In the genomic region with DNA sequence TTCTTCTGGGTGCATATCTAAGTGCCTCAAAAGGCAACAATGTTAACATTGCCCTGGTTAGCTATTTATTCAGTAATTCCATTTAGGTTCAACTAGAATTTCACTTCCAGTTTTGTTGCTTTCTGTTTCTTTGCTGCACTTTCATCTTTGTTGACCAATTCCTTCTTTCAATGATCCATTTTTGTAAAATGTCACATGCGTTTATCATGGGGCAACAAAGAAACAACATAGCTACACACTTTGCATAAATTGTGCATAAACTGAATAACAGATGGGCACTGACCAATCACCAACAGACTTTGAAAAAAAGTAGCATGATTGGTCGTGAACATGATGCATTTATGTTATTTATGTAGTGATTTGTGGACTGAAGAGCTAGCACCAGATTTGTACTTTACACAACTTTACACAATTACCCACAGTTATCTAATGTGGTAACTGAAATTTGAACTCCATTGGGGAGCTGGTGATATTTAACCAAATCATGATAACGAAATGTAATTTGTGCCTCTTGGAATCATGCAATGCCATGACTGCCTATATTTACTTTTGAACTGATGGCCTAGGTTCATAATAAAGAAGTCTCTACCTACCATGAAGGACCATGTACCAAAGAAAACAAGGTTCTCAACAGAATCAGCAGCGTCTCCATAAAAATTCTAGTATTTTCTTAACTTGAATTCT, we compare ENCODE assay signal across 15 cellular contexts. TPM values are rescaled to one million over a fixed set of nuclear protein-coding genes. Genes with fewer than 3 reads are reported as not detected.
DNase-seq lines count a peak whose midpoint lies in the region; ATAC-seq, FAIRE-seq and TF ChIP-seq lines count a peak whose summit lies in the region.
"Had no signal": no experiment of that assay in that cellular context is flagged by ENCODE, and none has a peak within 500 bp of the region (broad histone marks: within the 10 kb centered on the region; RNA-seq: fewer than 3 reads in every experiment).

No MANE protein-coding gene starts in this region.

- H4K20me1 ChIP-seq in K562 (replicated peaks; ENCODE audit: control insufficient read depth, insufficient read depth, low read length): no peaks in the 10 kb centered on the region

- no peaks in the 10 kb centered on the region for H3K79me2 ChIP-seq in K562 (ENCODE audit: control insufficient read depth, insufficient read depth, low read length)

- no peak overlapping the region for H3K4me3 ChIP-seq in K562
- H3K4me3 ChIP-seq in brain microvascular endothelial cell (ENCODE audit: low read depth, low read length): no peak overlapping the region
- no peak overlapping the region for H3K4me3 ChIP-seq in right cardiac atrium (ENCODE audit: low read length)

- no peak for TF ChIP-seq RAD21 in K562 (CRISPR knock-in tag; conservative IDR thresholded peaks at IDR 0.05 in 1 of 2, IDR thresholded peaks at IDR 0.05 in 1 of 2)

- H3K9me3 ChIP-seq in K562 (replicated peaks; ENCODE audit: control insufficient read depth, insufficient read depth, low read depth, low read length): no peaks in the 10 kb centered on the region; the same call in 1 of the 2 replicates
- no peaks in the 10 kb centered on the region for H3K9me3 ChIP-seq in right cardiac atrium (ENCODE audit: control insufficient read depth, low read length)

- no peak overlapping the region for H3K9ac ChIP-seq in K562 (ENCODE audit: insufficient read depth in 1 of 2, low read depth in 2 of 2, low read length in 2 of 2)

- no peaks in the 10 kb centered on the region for H3K9me1 ChIP-seq in K562 (ENCODE audit: control insufficient read depth, insufficient read depth, low read length)

- no peak overlapping the region for H3K4me2 ChIP-seq in K562 (ENCODE audit: insufficient read depth, low read length)

- no peak for DNase-seq in K562 (ENCODE audit: extremely low read depth in 1 of 4, low spot score in 3 of 4)
- DNase-seq in DMS 273 treated with DMSO at 0.1 percent for 48 hours (lab: John Stamatoyannopoulos, UW): no peak
- DNase-seq in brain microvascular endothelial cell: no peak
- DNase-seq in activated effector memory CD4-positive, alpha-beta T cell treated with Interleukin-2 at 50 U/mL for 16 hours: no peak
- DNase-seq in right cardiac atrium: no peak
- DNase-seq: activated T-cell treated with anti-CD3 and anti-CD28 coated beads, Interleukin-2, amount 50 U/mL, for 4 hours; H7; mammary epithelial cell; NCI-H2171; RPMI8226 had no signal

- no peak for FAIRE-seq in K562 (lab: Jason Lieb, UNC)
- FAIRE-seq: endothelial cell of umbilical vein had no signal

- TF ChIP-seq CTCF in K562 (IDR thresholded peaks at IDR 0.05 in 2 of 3, conservative IDR thresholded peaks at IDR 0.05 in 1 of 3; ENCODE audit: insufficient read depth in 2 of 3, low read depth in 1 of 3, low read length in 3 of 3): no peak
- TF ChIP-seq CTCF in brain microvascular endothelial cell (IDR thresholded peaks at IDR 0.05; ENCODE audit: low read depth, low read length, missing control alignments): no peak

- CTCF ChIA-PET in K562 (lab: Yijun Ruan, JAX; ENCODE audit: low intra/inter-chr PET ratio): interaction anchor here (2.1 kb wide), 1 partner anchor 212 kb away, joined by 15 read pairs; no protein-coding TSS in a partner anchor

- H3K27ac ChIP-seq in K562 (ENCODE audit: extremely low read depth, low read depth, low read length): no peak overlapping the region
- H3K27ac ChIP-seq in brain microvascular endothelial cell: no peak overlapping the region
- no peak overlapping the region for H3K27ac ChIP-seq in right cardiac atrium (ENCODE audit: low read length)
- H3K27ac ChIP-seq: C4-2B had no signal

- H3K36me3 ChIP-seq in K562 (ENCODE audit: control insufficient read depth, insufficient read depth, low read length): no peaks in the 10 kb centered on the region
- H3K36me3 ChIP-seq in brain microvascular endothelial cell (replicated peaks): no peaks in the 10 kb centered on the region

- POLR2A ChIA-PET in K562 (lab: Yijun Ruan, JAX): interaction anchor here (0.9 kb wide), 1 partner anchor 9 kb away, joined by 3 read pairs; no protein-coding TSS in a partner anchor

- ATAC-seq in GM18909 (IDR thresholded peaks at IDR 0.05; ENCODE audit: poor library complexity, unreplicated experiment): peak; percentile 62
- peak; percentile 55 for ATAC-seq in GM21717 (IDR thresholded peaks at IDR 0.05; ENCODE audit: unreplicated experiment)
- peak; percentile 72 for ATAC-seq in HG03135 (IDR thresholded peaks at IDR 0.05; ENCODE audit: unreplicated experiment)
- ATAC-seq in K562: no peak
- no peak for ATAC-seq in right cardiac atrium
- ATAC-seq: activated T-cell treated with anti-CD3 and anti-CD28 coated beads, Interleukin-2, amount 50 U/mL, for 4 hours had no signal

- in situ Hi-C loops in K562 (cut with MboI): loop anchor here (5.0 kb wide), 1 partner anchor 212 kb away; no protein-coding TSS in a partner anchor
- in situ Hi-C loops in brain microvascular endothelial cell (cut with HindIII; ENCODE audit: low pct_ligation_motif_present, low sequenced_read_pairs): loop anchor here (25.0 kb wide), 2 partner anchors 187 to 412 kb away; no protein-coding TSS in a partner anchor

- WGBS in K562 (ENCODE audit: insufficient coverage, low coverage, missing lambda C conversion rate): 18% methylated on average over 4 of the region's 4 CpGs
- 79% methylated on average over 4 of the region's 4 CpGs for WGBS in right cardiac atrium

- intact Hi-C loops in K562 (cut with micrococcal nuclease) (no loop called here), right cardiac atrium (cut with DNase I) (loop anchor here in 2 of 4 donors (5.0 to 10.0 kb wide), 3 partner anchors 212 to 394 kb away; no protein-coding TSS in a partner anchor)

- H3K4me1 ChIP-seq in K562 (replicated peaks in 1 of 2; ENCODE audit: control insufficient read depth in 2 of 2, insufficient read depth in 2 of 2, low read length in 2 of 2) (peaks cover 0 to 2% of the 10 kb centered on the region in 2 experiments; a peak in 2 of 5 replicates), right cardiac atrium (ENCODE audit: control insufficient read depth, insufficient read depth, low read length) (no peaks in the 10 kb centered on the region)

- peak overlapping the region; percentile 40; the same call in 1 of the 2 replicates for H2AFZ ChIP-seq in K562 (ENCODE audit: low read depth, low read length)

- H3K27me3 ChIP-seq in K562 (ENCODE audit: control insufficient read depth in 2 of 2, insufficient read depth in 2 of 2, low read length in 2 of 2) (no peaks in the 10 kb centered on the region), brain microvascular endothelial cell (replicated peaks) (no peaks in the 10 kb centered on the region), right cardiac atrium (ENCODE audit: control insufficient read depth, insufficient read depth) (no peaks in the 10 kb centered on the region)

- no peak for TF ChIP-seq POLR2A in K562 (conservative IDR thresholded peaks at IDR 0.05)

- BruUV-seq in K562 (replicated peaks; lab: Mats Ljungman, UMichigan): no TSS peak

- TF ChIP-seq EP300 in K562 (IDR thresholded peaks at IDR 0.05; ENCODE audit: low read length): no peak

TF ChIP-seq in K562, 482 proteins besides CTCF, POLR2A, EP300 and RAD21:
- TF ChIP-seq, protein P1, sequence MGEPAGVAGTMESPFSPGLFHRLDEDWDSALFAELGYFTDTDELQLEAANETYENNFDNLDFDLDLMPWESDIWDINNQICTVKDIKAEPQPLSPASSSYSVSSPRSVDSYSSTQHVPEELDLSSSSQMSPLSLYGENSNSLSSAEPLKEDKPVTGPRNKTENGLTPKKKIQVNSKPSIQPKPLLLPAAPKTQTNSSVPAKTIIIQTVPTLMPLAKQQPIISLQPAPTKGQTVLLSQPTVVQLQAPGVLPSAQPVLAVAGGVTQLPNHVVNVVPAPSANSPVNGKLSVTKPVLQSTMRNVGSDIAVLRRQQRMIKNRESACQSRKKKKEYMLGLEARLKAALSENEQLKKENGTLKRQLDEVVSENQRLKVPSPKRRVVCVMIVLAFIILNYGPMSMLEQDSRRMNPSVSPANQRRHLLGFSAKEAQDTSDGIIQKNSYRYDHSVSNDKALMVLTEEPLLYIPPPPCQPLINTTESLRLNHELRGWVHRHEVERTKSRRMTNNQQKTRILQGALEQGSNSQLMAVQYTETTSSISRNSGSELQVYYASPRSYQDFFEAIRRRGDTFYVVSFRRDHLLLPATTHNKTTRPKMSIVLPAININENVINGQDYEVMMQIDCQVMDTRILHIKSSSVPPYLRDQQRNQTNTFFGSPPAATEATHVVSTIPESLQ (CRISPR knock-in tag; IDR thresholded peaks at IDR 0.05): no peak
- TF ChIP-seq KLF1 (tag; IDR thresholded peaks at IDR 0.05): no peak
- no peak for TF ChIP-seq CSDE1 (IDR thresholded peaks at IDR 0.05)

RNA-seq across cellular contexts. Expression of a gene that starts 7.1 kb away (rescaled TPM):
- total RNA-seq in K562 (2011; cell fraction: chromatin; rRNA removed; ENCODE audit: low replicate concordance): 66.8 and 112 TPM in 2 replicates
- 37.4 and 46.7 TPM in 2 replicates for total RNA-seq in K562 (2011; cell fraction: nucleolus; rRNA removed)
- 59.3 and 65.6 TPM in 2 replicates for total RNA-seq in K562 (2011; cell fraction: nucleoplasm; rRNA removed)
- total RNA-seq in K562 (2014; rRNA removed) (42.4 and 43.8 TPM in 2 replicates), K562 (2014; rRNA removed; fragmentation: Illumina TruSeq; extraction: Trizol) (24.8 and 28.4 TPM in 2 replicates), K562 (2015; rRNA removed; fragmentation: Illumina TruSeq; extraction: Trizol) (17.7 and 18.9 TPM in 2 replicates), K562 (2021) (28.4 and 31.4 TPM in 2 replicates), right cardiac atrium (10 to 100 TPM in 3 of 4 donors, 1 to 10 TPM in 1; 7.8 to 13.4 (median 11.5) TPM)
- polyA plus RNA-seq in K562 (2011; rRNA removed) (76.7 and 82.1 TPM in 2 replicates), K562 (2014; fragmentation: Illumina TruSeq; extraction: Trizol) (20.7 and 25.7 TPM in 2 replicates), K562 (2014; fragmentation: Nextera tagmentation; extraction: Ambion mirVana) (10 to 100 TPM; 14.6 to 17.4 TPM), K562 (2014; rRNA removed) (23.0 and 28.6 TPM in 2 replicates), right cardiac atrium (10.3 TPM)
- 46.4 and 49.0 TPM in 2 replicates for polyA plus RNA-seq in K562 (2011; cell fraction: cytosol; rRNA removed)
- 122 and 125 TPM in 2 replicates for polyA plus RNA-seq in K562 (2011; cell fraction: nucleus; rRNA removed)
- polyA plus RNA-seq in K562 (2012): 31.4 and 34.0 TPM in 2 replicates
- 54.0 and 58.4 TPM in 2 replicates for polyA minus RNA-seq in K562 (2011; rRNA and poly(A)+ RNA removed)
- 27.6 and 36.0 TPM in 2 replicates for polyA minus RNA-seq in K562 (2011; cell fraction: cytosol; rRNA and poly(A)+ RNA removed)
- polyA minus RNA-seq in K562 (2011; cell fraction: nucleus; rRNA and poly(A)+ RNA removed): 38.9 and 49.3 TPM in 2 replicates

Comparison
In these comparisons a context has a peak if more than half of its experiments do, and no peak if none do; other contexts are left out.
1. ATAC-seq: peak in GM18909 (single experiment), GM21717 (single experiment) and HG03135 (single experiment); none in K562 (single experiment) and right cardiac atrium (0 of 2).